Comparison of ENCODE assay signal across 17 cellular contexts in genomic region chr11:74686792-74687191, GRCh38. TPM values are rescaled to one million over a fixed set of nuclear protein-coding genes. Genes with fewer than 3 reads are reported as not detected.
DNase-seq lines count a peak whose midpoint lies in the region; ATAC-seq and TF ChIP-seq lines count a peak whose summit lies in the region.
"Had no signal": no experiment of that assay in that cellular context is flagged by ENCODE, and none has a peak within 500 bp of the region (broad histone marks: within the 10 kb centered on the region; RNA-seq: fewer than 3 reads in every experiment).

No MANE protein-coding gene starts in this region.

- H3K9me3 ChIP-seq in breast epithelium: no peaks in the 10 kb centered on the region
- H3K9me3 ChIP-seq in upper lobe of right lung: no peaks in the 10 kb centered on the region

- no peak overlapping the region for H3K4me3 Mint-ChIP-seq in MCF 10A (ENCODE audit: unreplicated experiment)
- H3K4me3 Mint-ChIP-seq in activated CD4-positive, alpha-beta memory T cell treated with anti-CD3 and anti-CD28 coated beads, Interleukin-2, amount 10 ng/mL, durations not matched to agents 7 days and 5 days: no peak overlapping the region
- H3K4me3 Mint-ChIP-seq in stimulated activated effector memory CD8-positive, alpha-beta T cell treated with anti-CD3 and anti-CD28 coated beads, Interleukin-12 subunit alpha, Interleukin-12 subunit beta, amount 100 ng/mL, for 72 hours: no peak overlapping the region
- H3K4me3 Mint-ChIP-seq: activated B cell treated with CpG ODN at 0.5 μM for 24 hours; activated CD8-positive, alpha-beta memory T cell treated with anti-CD3 and anti-CD28 coated beads, Interleukin-2, amount 10 ng/mL, durations not matched to agents 7 days and 5 days; endodermal cell had no signal

- H3K27me3 Mint-ChIP-seq in MCF 10A (ENCODE audit: insufficient read depth, unreplicated experiment): no peaks in the 10 kb centered on the region
- H3K27me3 Mint-ChIP-seq in activated CD4-positive, alpha-beta memory T cell treated with anti-CD3 and anti-CD28 coated beads, Interleukin-2, amount 10 ng/mL, durations not matched to agents 7 days and 5 days: peaks cover 20% of the 10 kb centered on the region

- in situ Hi-C loops in astrocyte of the cerebellum (cut with HindIII; ENCODE audit: low sequenced_read_pairs): no loop called here

- H3K36me3 Mint-ChIP-seq in MCF 10A (ENCODE audit: insufficient read depth, unreplicated experiment): no peaks in the 10 kb centered on the region
- H3K36me3 Mint-ChIP-seq in activated CD4-positive, alpha-beta memory T cell treated with anti-CD3 and anti-CD28 coated beads, Interleukin-2, amount 10 ng/mL, durations not matched to agents 7 days and 5 days (ENCODE audit: low read depth): no peaks in the 10 kb centered on the region
- H3K36me3 Mint-ChIP-seq in stimulated activated effector memory CD8-positive, alpha-beta T cell treated with anti-CD3 and anti-CD28 coated beads, Interleukin-12 subunit alpha, Interleukin-12 subunit beta, amount 100 ng/mL, for 72 hours: no peaks in the 10 kb centered on the region
- H3K36me3 Mint-ChIP-seq: activated CD8-positive, alpha-beta memory T cell treated with anti-CD3 and anti-CD28 coated beads, Interleukin-2, amount 10 ng/mL, durations not matched to agents 7 days and 5 days had no signal

- H3K4me3 ChIP-seq in breast epithelium (no peak overlapping the region), astrocyte of the cerebellum (ENCODE audit: low read depth, low read length) (no peak overlapping the region), upper lobe of right lung (no peak overlapping the region)

- TF ChIP-seq CTCF in MCF 10A (IDR thresholded peaks at IDR 0.05; ENCODE audit: unreplicated experiment) (no peak), breast epithelium (IDR thresholded peaks at IDR 0.05) (no peak), astrocyte of the cerebellum (IDR thresholded peaks at IDR 0.05; ENCODE audit: low read depth, low read length, missing control alignments) (peak; percentile 22), upper lobe of right lung (IDR thresholded peaks at IDR 0.05) (no peak)

- H3K9me3 Mint-ChIP-seq in MCF 10A (ENCODE audit: unreplicated experiment): no peaks in the 10 kb centered on the region
- no peaks in the 10 kb centered on the region for H3K9me3 Mint-ChIP-seq in activated CD4-positive, alpha-beta memory T cell treated with anti-CD3 and anti-CD28 coated beads, Interleukin-2, amount 10 ng/mL, durations not matched to agents 7 days and 5 days
- H3K9me3 Mint-ChIP-seq in stimulated activated effector memory CD8-positive, alpha-beta T cell treated with anti-CD3 and anti-CD28 coated beads, Interleukin-12 subunit alpha, Interleukin-12 subunit beta, amount 100 ng/mL, for 72 hours: no peaks in the 10 kb centered on the region
- H3K9me3 Mint-ChIP-seq: activated B cell treated with CpG ODN at 0.5 μM for 24 hours, endodermal cell had no signal

- intact Hi-C loops in MCF 10A (cut with micrococcal nuclease): loop anchor here (5.0 kb wide), 1 partner anchor 41 kb away; no protein-coding TSS in a partner anchor
- intact Hi-C loops in breast epithelium (cut with DNase I; ENCODE audit: low total_unique reads): no loop called here
- intact Hi-C loops in left cardiac atrium (cut with DNase I): no loop called here
- intact Hi-C loops in upper lobe of right lung (cut with DNase I): no loop called here

- H3K27me3 ChIP-seq in breast epithelium: no peaks in the 10 kb centered on the region
- no peaks in the 10 kb centered on the region for H3K27me3 ChIP-seq in upper lobe of right lung

- peak in 1 of 2 donors; percentile 38 for ATAC-seq in left cardiac atrium
- peak; percentile 4 for ATAC-seq in upper lobe of right lung
- no peak for ATAC-seq in stimulated activated effector memory CD8-positive, alpha-beta T cell treated with anti-CD3 and anti-CD28 coated beads, Interleukin-12 subunit alpha, Interleukin-12 subunit beta, amount 100 ng/mL, for 72 hours
- ATAC-seq: activated CD8-positive, alpha-beta memory T cell treated with anti-CD3 and anti-CD28 coated beads, Interleukin-2, amount 10 ng/mL, durations not matched to agents 7 days and 5 days had no signal

- no peak for TF ChIP-seq POLR2A in breast epithelium (IDR thresholded peaks at IDR 0.05)

- H3K36me3 ChIP-seq in breast epithelium (no peaks in the 10 kb centered on the region), upper lobe of right lung (no peaks in the 10 kb centered on the region)

- POLR2A ChIA-PET in MCF 10A (lab: Yijun Ruan, JAX): interaction anchor here (1.3 kb wide), 1 partner anchor 8 kb away, joined by 4 read pairs; no protein-coding TSS in a partner anchor
- POLR2A ChIA-PET in activated CD4-positive, alpha-beta memory T cell treated with anti-CD3 and anti-CD28 coated beads, Interleukin-2, amount 10 ng/mL, durations not matched to agents 7 days and 5 days (lab: Charles Lee): no interaction called here

- no peak overlapping the region for H3K27ac Mint-ChIP-seq in MCF 10A (ENCODE audit: low read depth, unreplicated experiment)
- no peak overlapping the region for H3K27ac Mint-ChIP-seq in activated CD4-positive, alpha-beta memory T cell treated with anti-CD3 and anti-CD28 coated beads, Interleukin-2, amount 10 ng/mL, durations not matched to agents 7 days and 5 days
- no peak overlapping the region for H3K27ac Mint-ChIP-seq in stimulated activated effector memory CD8-positive, alpha-beta T cell treated with anti-CD3 and anti-CD28 coated beads, Interleukin-12 subunit alpha, Interleukin-12 subunit beta, amount 100 ng/mL, for 72 hours
- H3K27ac Mint-ChIP-seq: activated B cell treated with CpG ODN at 0.5 μM for 24 hours; activated CD8-positive, alpha-beta memory T cell treated with anti-CD3 and anti-CD28 coated beads, Interleukin-2, amount 10 ng/mL, durations not matched to agents 7 days and 5 days; endodermal cell had no signal

- H3K4me1 ChIP-seq in breast epithelium (peaks cover 0 to 6% of the 10 kb centered on the region in 2 donors), upper lobe of right lung (peaks cover 18% of the 10 kb centered on the region)
- H3K4me1 ChIP-seq: parathyroid adenoma had no signal

- H3K4me1 Mint-ChIP-seq in MCF 10A (ENCODE audit: insufficient read depth, unreplicated experiment): peaks cover 20% of the 10 kb centered on the region
- H3K4me1 Mint-ChIP-seq in activated CD4-positive, alpha-beta memory T cell treated with anti-CD3 and anti-CD28 coated beads, Interleukin-2, amount 10 ng/mL, durations not matched to agents 7 days and 5 days: no peaks in the 10 kb centered on the region
- H3K4me1 Mint-ChIP-seq in stimulated activated effector memory CD8-positive, alpha-beta T cell treated with anti-CD3 and anti-CD28 coated beads, Interleukin-12 subunit alpha, Interleukin-12 subunit beta, amount 100 ng/mL, for 72 hours: no peaks in the 10 kb centered on the region
- H3K4me1 Mint-ChIP-seq: activated B cell treated with CpG ODN at 0.5 μM for 24 hours; activated CD8-positive, alpha-beta memory T cell treated with anti-CD3 and anti-CD28 coated beads, Interleukin-2, amount 10 ng/mL, durations not matched to agents 7 days and 5 days; endodermal cell had no signal

- H3K27ac ChIP-seq in breast epithelium (peak overlapping the region in 1 of 2 donors; percentile 7), upper lobe of right lung (no peak overlapping the region)
- H3K27ac ChIP-seq: parathyroid adenoma had no signal

- CTCF ChIA-PET in MCF 10A (lab: Yijun Ruan, JAX): interaction anchor here (1.0 to 1.9 kb wide), 4 partner anchors 16 to 53 kb away, joined by 3 to 5 read pairs (median 4); no protein-coding TSS in a partner anchor
- CTCF ChIA-PET in activated CD4-positive, alpha-beta memory T cell treated with anti-CD3 and anti-CD28 coated beads, Interleukin-2, amount 10 ng/mL, durations not matched to agents 7 days and 5 days (lab: Charles Lee): interaction anchor here (0.8 to 1.7 kb wide), 3 partner anchors 15 to 39 kb away, joined by 3 to 6 read pairs (median 5); no protein-coding TSS in a partner anchor

- DNase-seq in MCF 10A (ENCODE audit: unreplicated experiment): peak; percentile 81
- no peak for DNase-seq in breast epithelium (ENCODE audit: low spot score in 2 of 2)
- DNase-seq in astrocyte of the cerebellum (ENCODE audit: low read depth): no peak
- peak; percentile 20 for DNase-seq in left cardiac atrium
- DNase-seq in upper lobe of right lung: peak; percentile 45
- DNase-seq in AG08396 (ENCODE audit: low spot score): no peak
- no peak for DNase-seq in activated CD4-positive, alpha-beta memory T cell treated with anti-CD3 and anti-CD28 coated beads, Interleukin-2, amount 10 ng/mL, durations not matched to agents 7 days and 5 days
- no peak for DNase-seq in stimulated activated effector memory CD8-positive, alpha-beta T cell treated with anti-CD3 and anti-CD28 coated beads, Interleukin-12 subunit alpha, Interleukin-12 subunit beta, amount 100 ng/mL, for 72 hours (ENCODE audit: low spot score in 2 of 2)
- DNase-seq: activated B cell treated with CpG ODN at 0.5 μM for 24 hours; activated CD8-positive, alpha-beta memory T cell treated with anti-CD3 and anti-CD28 coated beads, Interleukin-2, amount 10 ng/mL, durations not matched to agents 7 days and 5 days; activated gamma-delta T cell treated with Interleukin-2 at 50 U/mL for 16 hours; Calu3; endodermal cell; glutamatergic neuron; stimulated activated CD4-positive, alpha-beta T cell treated with anti-CD3 and anti-CD28 coated beads, Interleukin-15, amount 100 ng/mL, for 24 hours; T-helper 1 cell had no signal

- BruUV-seq in MCF 10A (replicated peaks; lab: Mats Ljungman, UMichigan): no TSS peak

RNA-seq across cellular contexts. Expression of gene CHRDL2, which starts 44.4 kb away (rescaled TPM):
- not detected in 2 replicates for total RNA-seq in MCF 10A (2022)
- total RNA-seq in breast epithelium: 1 to 10 TPM in 1 of 3 donors, not detected in 2; 4.2 TPM
- 10 to 100 TPM in 1 of 2 donors, 1 to 10 TPM in 1; 6.1 to 25.4 TPM for total RNA-seq in left cardiac atrium
- 1.6 TPM for total RNA-seq in upper lobe of right lung
- total RNA-seq in activated CD4-positive, alpha-beta memory T cell treated with anti-CD3 and anti-CD28 coated beads, Interleukin-2, amount 10 ng/mL, durations not matched to agents 7 days and 5 days: not detected
- total RNA-seq: activated B cell treated with CpG ODN at 0.5 μM for 24 hours; activated CD8-positive, alpha-beta memory T cell treated with anti-CD3 and anti-CD28 coated beads, Interleukin-2, amount 10 ng/mL, durations not matched to agents 7 days and 5 days; Calu3 had no signal

Comparison
In these comparisons a context has a peak if more than half of its experiments do, and no peak if none do; other contexts are left out.
1. DNase-seq: peak in MCF 10A (single experiment), left cardiac atrium (single experiment) and upper lobe of right lung (single experiment); none in breast epithelium (0 of 2), astrocyte of the cerebellum (single experiment), AG08396 (single experiment), activated CD4-positive, alpha-beta memory T cell treated with anti-CD3 and anti-CD28 coated beads, Interleukin-2, amount 10 ng/mL, durations not matched to agents 7 days and 5 days (single experiment) and stimulated activated effector memory CD8-positive, alpha-beta T cell treated with anti-CD3 and anti-CD28 coated beads, Interleukin-12 subunit alpha, Interleukin-12 subunit beta, amount 100 ng/mL, for 72 hours (0 of 2).